In genomic region chr6:132131777-132132176, GRCh38 we compare ENCODE assay signal across 8 cellular contexts.
DNase-seq lines count a peak whose midpoint lies in the region; ATAC-seq and TF ChIP-seq lines count a peak whose summit lies in the region.

No MANE protein-coding gene starts in this region.

- DNase-seq in A172 (ENCODE audit: low spot score) (peak; percentile 99), KBM-7 (peak; percentile 21), astrocyte of the hippocampus (ENCODE audit: low read depth, low spot score) (peak; percentile 97), left lung (no peak), vagina (ENCODE audit: extremely low spot score in 2 of 2) (no peak), NCI-H345 (lab: John Stamatoyannopoulos, UW) (no peak), NCI-H1694 (lab: John Stamatoyannopoulos, UW) (no peak)
- DNase-seq in activated CD4-positive, alpha-beta T cell treated with anti-CD3 and anti-CD28 coated beads for 1 hour = no peak

- H3K4me3 ChIP-seq in left lung (no peak overlapping the region), vagina (no peak overlapping the region)

- TF ChIP-seq CTCF in left lung (IDR thresholded peaks at IDR 0.05) (no peak), vagina (IDR thresholded peaks at IDR 0.05) (no peak)

- H3K36me3 ChIP-seq in left lung (no peaks in the 10 kb centered on the region), vagina (no peaks in the 10 kb centered on the region)

- H3K27me3 ChIP-seq in left lung (no peaks in the 10 kb centered on the region), vagina (no peaks in the 10 kb centered on the region)

- peak overlapping the region; percentile 51 to 61 for H3K27ac ChIP-seq in left lung
- peak overlapping the region; percentile 74 for H3K27ac ChIP-seq in vagina

- H3K4me1 ChIP-seq in left lung = peaks cover 0 to 10% of the 10 kb centered on the region in 2 donors
- peaks cover 31% of the 10 kb centered on the region for H3K4me1 ChIP-seq in vagina

- in situ Hi-C loops in KBM-7 (cut with MboI; ENCODE audit: low pct_unique_long_range_greater_than_20kb, low sequenced_read_pairs) = no loop called here

- H3K9me3 ChIP-seq in left lung = no peaks in the 10 kb centered on the region
- H3K9me3 ChIP-seq in vagina = no peaks in the 10 kb centered on the region

- no peak for TF ChIP-seq POLR2A in vagina (IDR thresholded peaks at IDR 0.05)

- intact Hi-C loops in left lung (cut with DNase I) (no loop called here), vagina (cut with DNase I) (no loop called here)

- ATAC-seq in left lung = peak; percentile 81

Comparison
In these comparisons a context has a peak if more than half of its experiments do, and no peak if none do; other contexts are left out.
1. DNase-seq: peak in A172 (single experiment), KBM-7 (single experiment) and astrocyte of the hippocampus (single experiment); none in left lung (0 of 2), vagina (0 of 2), NCI-H345 (single experiment), activated CD4-positive, alpha-beta T cell treated with anti-CD3 and anti-CD28 coated beads for 1 hour (single experiment) and NCI-H1694 (single experiment).